Comparison of ENCODE assay signal across 14 cellular contexts in the genomic region with DNA sequence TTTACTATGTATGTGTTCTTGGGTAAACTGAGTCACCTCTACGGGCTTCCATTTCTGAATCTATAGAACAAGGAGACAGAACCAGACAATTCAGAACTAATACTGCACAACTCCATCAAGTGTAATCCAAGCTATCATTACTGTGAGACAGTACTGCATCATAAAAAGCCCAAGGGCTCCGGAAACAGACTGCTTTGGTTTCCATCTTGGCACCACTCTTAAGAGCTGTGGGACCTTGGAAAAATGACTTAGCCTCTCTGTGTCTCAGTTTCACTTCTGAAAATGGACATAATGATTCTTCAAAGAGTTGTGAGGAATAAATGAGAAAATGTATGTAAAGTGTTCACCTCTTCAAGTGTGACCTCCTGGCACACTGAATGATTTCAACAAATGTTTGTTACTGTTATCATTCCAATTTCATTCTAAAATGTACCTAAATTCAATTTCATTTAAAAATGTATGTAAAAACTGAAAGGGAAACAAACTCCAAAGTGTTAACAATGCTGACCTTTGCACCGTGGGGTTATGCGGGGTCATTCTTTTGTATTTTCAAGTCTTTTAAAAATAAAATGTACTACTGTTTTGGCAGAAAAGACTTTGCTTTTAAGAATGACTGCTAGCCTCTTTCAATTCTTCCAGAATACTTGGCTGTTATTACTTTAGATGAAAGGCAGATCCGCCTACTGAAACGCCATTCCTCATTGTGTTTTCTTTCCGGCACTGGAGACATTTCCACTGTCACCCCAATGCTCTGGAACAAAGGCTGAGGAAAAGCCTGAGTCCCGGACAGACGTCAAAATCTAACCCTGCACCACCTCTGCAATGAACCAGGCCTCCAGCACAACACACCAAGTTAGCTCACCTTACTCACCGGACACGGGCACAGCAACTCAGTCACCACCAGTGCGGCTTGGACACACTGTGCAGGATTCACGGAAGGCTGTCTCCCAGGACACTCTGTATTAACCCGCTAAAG.
A peak's percentile ranks its signal among the peaks of the same experiment; 100 is the strongest.
DNase-seq lines count a peak whose midpoint lies in the region; ATAC-seq and TF ChIP-seq lines count a peak whose summit lies in the region.
"Had no signal": no experiment of that assay in that cellular context is flagged by ENCODE, and none has a peak within 500 bp of the region (broad histone marks: within the 10 kb centered on the region; RNA-seq: fewer than 3 reads in every experiment).

No MANE protein-coding gene starts in this region.

- H3K4me1 Mint-ChIP-seq in neural progenitor cell, result peaks cover 41% of the 10 kb centered on the region
- H3K4me1 Mint-ChIP-seq: activated CD4-positive, alpha-beta T cell treated with anti-CD3 and anti-CD28 coated beads, Interleukin-2, amount 10 ng/mL, durations not matched to agents 7 days and 5 days had no signal

- no peak overlapping the region for H3K4me3 Mint-ChIP-seq in neural progenitor cell
- H3K4me3 Mint-ChIP-seq: activated CD4-positive, alpha-beta T cell treated with anti-CD3 and anti-CD28 coated beads, Interleukin-2, amount 10 ng/mL, durations not matched to agents 7 days and 5 days; naive thymus-derived CD8-positive, alpha-beta T cell had no signal

- H3K9me3 ChIP-seq in body of pancreas (no peaks in the 10 kb centered on the region), hepatocyte (ENCODE audit: low read depth) (no peaks in the 10 kb centered on the region), neural progenitor cell (ENCODE audit: low read depth) (no peaks in the 10 kb centered on the region), tibial nerve (no peaks in the 10 kb centered on the region)

- peaks cover 2% of the 10 kb centered on the region for H3K36me3 Mint-ChIP-seq in neural progenitor cell
- H3K36me3 Mint-ChIP-seq: naive thymus-derived CD8-positive, alpha-beta T cell had no signal

- H3K9me3 Mint-ChIP-seq in neural progenitor cell, result peaks cover 2% of the 10 kb centered on the region
- H3K9me3 Mint-ChIP-seq: activated CD4-positive, alpha-beta T cell treated with anti-CD3 and anti-CD28 coated beads, Interleukin-2, amount 10 ng/mL, durations not matched to agents 7 days and 5 days; naive thymus-derived CD8-positive, alpha-beta T cell had no signal

- TF ChIP-seq EP300 in tibial nerve (IDR thresholded peaks at IDR 0.05), result peak in 1 of 2 donors; percentile 46

- no peaks in the 10 kb centered on the region for H3K4me1 ChIP-seq in body of pancreas
- H3K4me1 ChIP-seq in hepatocyte (ENCODE audit: insufficient read depth), result no peaks in the 10 kb centered on the region
- H3K4me1 ChIP-seq in neural progenitor cell, result peaks cover 23% of the 10 kb centered on the region
- peaks cover 0 to 26% (median 16%) of the 10 kb centered on the region in 4 donors for H3K4me1 ChIP-seq in tibial nerve

- H3K36me3 ChIP-seq in body of pancreas (replicated peaks in 1 of 2; ENCODE audit: insufficient read depth in 1 of 2, low read depth in 2 of 2) (no peaks in the 10 kb centered on the region), hepatocyte (replicated peaks; ENCODE audit: insufficient read depth, low read depth) (no peaks in the 10 kb centered on the region), neural progenitor cell (no peaks in the 10 kb centered on the region), tibial nerve (no peaks in the 10 kb centered on the region)
- H3K36me3 ChIP-seq: BLaER1 treated with 17β-estradiol and CSF1 and Interleukin-3, amounts not matched to agents 10 nM and 100 nM had no signal

- H3K79me2 ChIP-seq in hepatocyte, result no peaks in the 10 kb centered on the region
- H3K79me2 ChIP-seq in neural progenitor cell (ENCODE audit: low read depth), result no peaks in the 10 kb centered on the region

- H3K9me2 ChIP-seq in hepatocyte (replicated peaks; ENCODE audit: insufficient read depth), result no peaks in the 10 kb centered on the region

- H3K27ac Mint-ChIP-seq in neural progenitor cell, result peak overlapping the region; percentile 51
- H3K27ac Mint-ChIP-seq: activated CD4-positive, alpha-beta T cell treated with anti-CD3 and anti-CD28 coated beads, Interleukin-2, amount 10 ng/mL, durations not matched to agents 7 days and 5 days had no signal

- peak; percentile 42 for ATAC-seq in body of pancreas
- ATAC-seq: naive thymus-derived CD8-positive, alpha-beta T cell had no signal

- H2AFZ ChIP-seq in hepatocyte (no peak overlapping the region), neural progenitor cell (replicated peaks) (no peak overlapping the region)

- TF ChIP-seq CTCF in body of pancreas (IDR thresholded peaks at IDR 0.05) (no peak), hepatocyte (IDR thresholded peaks at IDR 0.05; ENCODE audit: poor library complexity) (no peak), neural progenitor cell (IDR thresholded peaks at IDR 0.05) (no peak), tibial nerve (IDR thresholded peaks at IDR 0.05) (no peak), GM10266 (IDR thresholded peaks at IDR 0.05; ENCODE audit: control insufficient read depth, insufficient read depth, low read depth, missing control alignments) (no peak)

- peak overlapping the region; percentile 28 for H3K4me2 ChIP-seq in hepatocyte
- no peak overlapping the region for H3K4me2 ChIP-seq in neural progenitor cell

- H3K9ac ChIP-seq in neural progenitor cell, result no peak overlapping the region
- H3K9ac ChIP-seq: BLaER1 treated with 17β-estradiol and CSF1 and Interleukin-3, amounts not matched to agents 10 nM and 100 nM had no signal

- TF ChIP-seq POLR2A in body of pancreas (IDR thresholded peaks at IDR 0.05), result no peak
- no peak for TF ChIP-seq POLR2A in tibial nerve (IDR thresholded peaks at IDR 0.05)

- WGBS in body of pancreas, 2 donors, result 81 to 85% methylated on average over 14 of the region's 14 CpGs
- WGBS in hepatocyte (ENCODE audit: low lambda C conversion rate, missing lambda C conversion rate), result 76% methylated on average over 14 of the region's 14 CpGs
- 46 to 51% methylated on average over 14 of the region's 14 CpGs for WGBS in tibial nerve, 2 donors

- H4K20me1 ChIP-seq in hepatocyte (ENCODE audit: insufficient read depth, poor library complexity, severe bottlenecking) (no peaks in the 10 kb centered on the region), neural progenitor cell (ENCODE audit: low read depth) (no peaks in the 10 kb centered on the region)
- H4K20me1 ChIP-seq: BLaER1 treated with 17β-estradiol and CSF1 and Interleukin-3, amounts not matched to agents 10 nM and 100 nM had no signal

- no peak for DNase-seq in body of pancreas
- no peak for DNase-seq in hepatocyte (ENCODE audit: low spot score)
- DNase-seq in neural progenitor cell (ENCODE audit: low spot score), result peak; percentile 9
- DNase-seq in tibial nerve (ENCODE audit: low spot score in 2 of 2), result no peak
- no peak for DNase-seq in stimulated activated CD4-positive, alpha-beta T cell treated with anti-CD3 and anti-CD28 coated beads, Interleukin-4, amount 100 ng/mL, for 1 hour
- no peak for DNase-seq in posterior cingulate gyrus
- DNase-seq in mesenteric fat pad (ENCODE audit: low spot score), result no peak
- DNase-seq in GM10266 (ENCODE audit: extremely low spot score), result no peak
- DNase-seq: activated CD4-positive, alpha-beta T cell treated with anti-CD3 and anti-CD28 coated beads, Interleukin-2, amount 10 ng/mL, durations not matched to agents 7 days and 5 days; activated T-cell treated with anti-CD3 and anti-CD28 coated beads, Interleukin-2, amount 50 U/mL, for 48 hours; naive thymus-derived CD8-positive, alpha-beta T cell; NCI-H748 treated with DMSO at 0.1 percent for 48 hours; RPMI8226 had no signal

- no peak overlapping the region for H3K27ac ChIP-seq in body of pancreas
- no peak overlapping the region for H3K27ac ChIP-seq in hepatocyte
- H3K27ac ChIP-seq in neural progenitor cell, result no peak overlapping the region
- H3K27ac ChIP-seq in tibial nerve, result peak overlapping the region in 3 of 4 donors; percentile 0 to 64 (median 20)
- H3K27ac ChIP-seq: BLaER1 treated with 17β-estradiol and CSF1 and Interleukin-3, amounts not matched to agents 10 nM and 100 nM had no signal

- intact Hi-C loops in body of pancreas (cut with DNase I), result no loop called here
- intact Hi-C loops in posterior cingulate gyrus (cut with DNase I), result no loop called here

- H3K4me3 ChIP-seq in body of pancreas, result no peak overlapping the region
- no peak overlapping the region for H3K4me3 ChIP-seq in hepatocyte
- no peak overlapping the region for H3K4me3 ChIP-seq in neural progenitor cell
- H3K4me3 ChIP-seq in tibial nerve, result no peak overlapping the region
- H3K4me3 ChIP-seq: BLaER1 treated with 17β-estradiol and CSF1 and Interleukin-3, amounts not matched to agents 10 nM and 100 nM had no signal

- H3F3A ChIP-seq in neural progenitor cell (ENCODE audit: low read depth), result peaks cover 11% of the 10 kb centered on the region

- H3K27me3 ChIP-seq in body of pancreas (no peaks in the 10 kb centered on the region), hepatocyte (no peaks in the 10 kb centered on the region), neural progenitor cell (peaks cover 6% of the 10 kb centered on the region), tibial nerve (no peaks in the 10 kb centered on the region)
- H3K27me3 ChIP-seq: BLaER1 treated with 17β-estradiol and CSF1 and Interleukin-3, amounts not matched to agents 10 nM and 100 nM had no signal

- peaks cover 2% of the 10 kb centered on the region for H3K27me3 Mint-ChIP-seq in neural progenitor cell (ENCODE audit: insufficient read depth, low read depth)

Comparison
In these comparisons a context has a peak if more than half of its experiments do, and no peak if none do; other contexts are left out.
1. H3K27ac ChIP-seq: peak in tibial nerve (3 of 4); none in body of pancreas (0 of 4), hepatocyte (single experiment) and neural progenitor cell (single experiment).